ENCODE assay signal across 9 cellular contexts in genomic region chr5:7850241-7850532, GRCh38. TPM values are rescaled to one million over a fixed set of nuclear protein-coding genes. Genes with fewer than 3 reads are reported as not detected.
DNase-seq lines count a peak whose midpoint lies in the region; ATAC-seq, FAIRE-seq and TF ChIP-seq lines count a peak whose summit lies in the region.
"Had no signal": no experiment of that assay in that cellular context is flagged by ENCODE, and none has a peak within 500 bp of the region (broad histone marks: within the 10 kb centered on the region; RNA-seq: fewer than 3 reads in every experiment).

No MANE protein-coding gene starts in this region.

- in situ Hi-C loops in astrocyte of the cerebellum (cut with HindIII; ENCODE audit: low sequenced_read_pairs) = no loop called here

- intact Hi-C loops in PC-3 (cut with micrococcal nuclease) = no loop called here

- no TSS peak for BruUV-seq in PC-3 (replicated peaks; lab: Mats Ljungman, UMichigan)

- H3K9ac ChIP-seq in keratinocyte (ENCODE audit: control insufficient read depth, extremely low read depth, insufficient read depth, low read length) (no peak overlapping the region), PC-3 (ENCODE audit: low read length) (no peak overlapping the region)

- peak overlapping the region; percentile 51 for H3K4me2 ChIP-seq in keratinocyte (ENCODE audit: control insufficient read depth, extremely low read depth, insufficient read depth, low read depth, low read length)
- H3K4me2 ChIP-seq in PC-3 (ENCODE audit: low read length) = no peak overlapping the region

- no peaks in the 10 kb centered on the region for H3F3A ChIP-seq in PC-3 (ENCODE audit: low read length, unreplicated experiment)

- H3K9me3 Mint-ChIP-seq in stimulated activated naive B cell treated with anti-CD40 and anti-IgM and Interleukin-4, amounts not matched to agents 10 μg/mL and 1 μg/mL and 100 μg/mL, for 72 hours = peaks cover 6 to 12% of the 10 kb centered on the region in 2 donors

- H3K4me3 ChIP-seq in astrocyte of the cerebellum (ENCODE audit: low read depth, low read length) = peak overlapping the region; percentile 51
- no peak overlapping the region for H3K4me3 ChIP-seq in keratinocyte (ENCODE audit: control insufficient read depth in 2 of 3, extremely low read depth in 1 of 3, insufficient read depth in 2 of 3, low read depth in 1 of 3, low read length in 3 of 3)
- no peak overlapping the region for H3K4me3 ChIP-seq in PC-3 (ENCODE audit: low read length)

- POLR2A ChIA-PET in PC-3 (lab: Charles Lee; ENCODE audit: unreplicated experiment) = no interaction called here

- DNase-seq in DMS 273 (lab: John Stamatoyannopoulos, UW; ENCODE audit: unreplicated experiment) = peak; percentile 60
- DNase-seq in DMS 273 treated with DMSO at 0.1 percent for 48 hours (lab: John Stamatoyannopoulos, UW) = no peak
- no peak for DNase-seq in astrocyte of the cerebellum (ENCODE audit: low read depth)
- DNase-seq in keratinocyte (ENCODE audit: low read depth, low spot score) = no peak
- no peak for DNase-seq in stimulated activated naive B cell treated with anti-CD40 and anti-IgM and Interleukin-4, amounts not matched to agents 10 μg/mL and 1 μg/mL and 100 μg/mL, for 72 hours
- no peak for DNase-seq in medulla oblongata (ENCODE audit: extremely low spot score)
- no peak for DNase-seq in PC-3
- DNase-seq in EL = no peak

- TF ChIP-seq CTCF in astrocyte of the cerebellum (IDR thresholded peaks at IDR 0.05; ENCODE audit: low read depth, low read length, missing control alignments) (no peak), keratinocyte (optimal IDR thresholded peaks at IDR 0.05 in 1 of 3, IDR thresholded peaks at IDR 0.05 in 1 of 3, conservative IDR thresholded peaks at IDR 0.05 in 1 of 3; ENCODE audit: extremely low read depth in 1 of 3, insufficient read depth in 2 of 3, low read length in 3 of 3) (no peak), PC-3 (conservative IDR thresholded peaks at IDR 0.05; ENCODE audit: low read depth, low read length) (no peak)

- peak overlapping the region; percentile 73 to 81 for H3K4me3 Mint-ChIP-seq in stimulated activated naive B cell treated with anti-CD40 and anti-IgM and Interleukin-4, amounts not matched to agents 10 μg/mL and 1 μg/mL and 100 μg/mL, for 72 hours

- peak; percentile 33 to 40 for ATAC-seq in stimulated activated naive B cell treated with anti-CD40 and anti-IgM and Interleukin-4, amounts not matched to agents 10 μg/mL and 1 μg/mL and 100 μg/mL, for 72 hours (replicated peaks)
- no peak for ATAC-seq in PC-3

- H3K27ac ChIP-seq in keratinocyte (ENCODE audit: control insufficient read depth, insufficient read depth, low read length) (no peak overlapping the region), PC-3 (ENCODE audit: low read length) (no peak overlapping the region)

- peaks cover 30% of the 10 kb centered on the region for H3K27me3 ChIP-seq in keratinocyte (ENCODE audit: control insufficient read depth, extremely low read depth, insufficient read depth, low read length)
- H3K27me3 ChIP-seq in PC-3 (ENCODE audit: low read length) = peaks cover 11% of the 10 kb centered on the region

- H3K9me1 ChIP-seq in keratinocyte (ENCODE audit: control insufficient read depth, extremely low read depth, insufficient read depth, low read length) = no peaks in the 10 kb centered on the region

- no peaks in the 10 kb centered on the region for H3K9me3 ChIP-seq in keratinocyte (ENCODE audit: control insufficient read depth, low read depth, low read length)
- H3K9me3 ChIP-seq in PC-3 (ENCODE audit: low read length) = no peaks in the 10 kb centered on the region

- H3K9me2 ChIP-seq in PC-3 (replicated peaks; ENCODE audit: low read length) = no peaks in the 10 kb centered on the region

- peaks cover 2 to 9% of the 10 kb centered on the region in 2 donors for H3K36me3 Mint-ChIP-seq in stimulated activated naive B cell treated with anti-CD40 and anti-IgM and Interleukin-4, amounts not matched to agents 10 μg/mL and 1 μg/mL and 100 μg/mL, for 72 hours

- dilution Hi-C loops in keratinocyte (cut with MboI; ENCODE audit: extremely low pct_ligation_motif_present, low sequenced_read_pairs) = no loop called here

- H2AFZ ChIP-seq in keratinocyte (ENCODE audit: control insufficient read depth, low read length) = no peak overlapping the region
- H2AFZ ChIP-seq in PC-3 (ENCODE audit: low read length) = no peak overlapping the region

- H3K79me2 ChIP-seq in keratinocyte (ENCODE audit: control insufficient read depth, insufficient read depth, low read length) (no peaks in the 10 kb centered on the region), PC-3 (ENCODE audit: low read length) (no peaks in the 10 kb centered on the region)

- peaks cover 30 to 38% of the 10 kb centered on the region in 2 donors for H3K27me3 Mint-ChIP-seq in stimulated activated naive B cell treated with anti-CD40 and anti-IgM and Interleukin-4, amounts not matched to agents 10 μg/mL and 1 μg/mL and 100 μg/mL, for 72 hours

- H3K27ac Mint-ChIP-seq in stimulated activated naive B cell treated with anti-CD40 and anti-IgM and Interleukin-4, amounts not matched to agents 10 μg/mL and 1 μg/mL and 100 μg/mL, for 72 hours = no peak overlapping the region

- peaks cover 12 to 23% of the 10 kb centered on the region in 2 donors for H3K4me1 Mint-ChIP-seq in stimulated activated naive B cell treated with anti-CD40 and anti-IgM and Interleukin-4, amounts not matched to agents 10 μg/mL and 1 μg/mL and 100 μg/mL, for 72 hours

- no peaks in the 10 kb centered on the region for H4K20me1 ChIP-seq in keratinocyte (ENCODE audit: control insufficient read depth, extremely low read depth, insufficient read depth, low read length)
- H4K20me1 ChIP-seq in PC-3 (ENCODE audit: low read length) = no peaks in the 10 kb centered on the region

- H3K36me3 ChIP-seq in keratinocyte (ENCODE audit: control insufficient read depth in 2 of 2, extremely low read depth in 1 of 2, insufficient read depth in 2 of 2, low read length in 2 of 2) (no peaks in the 10 kb centered on the region), PC-3 (ENCODE audit: low read depth, low read length) (no peaks in the 10 kb centered on the region)

- FAIRE-seq in keratinocyte (lab: Jason Lieb, UNC) = no peak

- H3K4me1 ChIP-seq in keratinocyte (ENCODE audit: control insufficient read depth, extremely low read depth, insufficient read depth, low read length) (no peaks in the 10 kb centered on the region), PC-3 (ENCODE audit: insufficient read depth, low read length) (no peaks in the 10 kb centered on the region)

- CTCF ChIA-PET in PC-3 (lab: Charles Lee) = no interaction called here

RNA-seq across cellular contexts. Expression of gene CFAP90, which starts 0.7 kb away (rescaled TPM):
- not detected in 3 replicates for polyA plus RNA-seq in keratinocyte
- not detected for polyA plus RNA-seq in keratinocyte (2011; ENCODE audit: low read depth)
- polyA plus RNA-seq in keratinocyte (2011; cell fraction: cytosol; rRNA removed) = not detected in 2 replicates
- not detected in 2 replicates for polyA plus RNA-seq in keratinocyte (2011; cell fraction: nucleus; rRNA removed)
- not detected in 2 replicates for polyA plus RNA-seq in keratinocyte (2012; ENCODE audit: low replicate concordance)
- polyA minus RNA-seq in keratinocyte = not detected in 3 replicates
- not detected for polyA minus RNA-seq in keratinocyte (2011; cell fraction: cytosol; rRNA and poly(A)+ RNA removed)
- not detected in 2 replicates for polyA minus RNA-seq in keratinocyte (2011; cell fraction: nucleus; rRNA and poly(A)+ RNA removed)
- total RNA-seq in PC-3 (2014; rRNA removed) = 0.58 TPM in 1 of 2 replicates, not detected in the other
- total RNA-seq: LHCN-M2 had no signal

RNA-seq across cellular contexts. Expression of gene FASTKD3, which starts 18.6 kb away (rescaled TPM):
- 8.0 to 13.8 TPM (median 13.5 TPM) in 3 replicates for polyA plus RNA-seq in keratinocyte
- polyA plus RNA-seq in keratinocyte (2011; ENCODE audit: low read depth) = 12.9 TPM
- 5.8 and 10.2 TPM in 2 replicates for polyA plus RNA-seq in keratinocyte (2011; cell fraction: cytosol; rRNA removed)
- polyA plus RNA-seq in keratinocyte (2011; cell fraction: nucleus; rRNA removed) = 11.8 and 16.3 TPM in 2 replicates
- polyA plus RNA-seq in keratinocyte (2012; ENCODE audit: low replicate concordance) = 5.0 and 8.3 TPM in 2 replicates
- polyA minus RNA-seq in keratinocyte = 1.2 to 9.9 TPM (median 4.7 TPM) in 3 replicates
- polyA minus RNA-seq in keratinocyte (2011; cell fraction: cytosol; rRNA and poly(A)+ RNA removed) = 7.5 TPM
- 3.4 and 7.9 TPM in 2 replicates for polyA minus RNA-seq in keratinocyte (2011; cell fraction: nucleus; rRNA and poly(A)+ RNA removed)
- 9.2 and 16.5 TPM in 2 replicates for total RNA-seq in PC-3 (2014; rRNA removed)

RNA-seq across cellular contexts. Expression of gene MTRR, which starts 18.8 kb away (rescaled TPM):
- 45.5 to 50.1 TPM (median 49.2 TPM) in 3 replicates for polyA plus RNA-seq in keratinocyte
- 18.1 TPM for polyA plus RNA-seq in keratinocyte (2011; ENCODE audit: low read depth)
- 34.1 and 48.6 TPM in 2 replicates for polyA plus RNA-seq in keratinocyte (2011; cell fraction: cytosol; rRNA removed)
- 69.1 and 74.7 TPM in 2 replicates for polyA plus RNA-seq in keratinocyte (2011; cell fraction: nucleus; rRNA removed)
- polyA plus RNA-seq in keratinocyte (2012; ENCODE audit: low replicate concordance) = 17.0 and 29.1 TPM in 2 replicates
- 57.6 to 98.8 TPM (median 73.5 TPM) in 3 replicates for polyA minus RNA-seq in keratinocyte
- 36.6 TPM for polyA minus RNA-seq in keratinocyte (2011; cell fraction: cytosol; rRNA and poly(A)+ RNA removed)
- polyA minus RNA-seq in keratinocyte (2011; cell fraction: nucleus; rRNA and poly(A)+ RNA removed) = 35.2 and 42.4 TPM in 2 replicates
- 64.9 and 68.3 TPM in 2 replicates for total RNA-seq in PC-3 (2014; rRNA removed)
